In the genomic region with DNA sequence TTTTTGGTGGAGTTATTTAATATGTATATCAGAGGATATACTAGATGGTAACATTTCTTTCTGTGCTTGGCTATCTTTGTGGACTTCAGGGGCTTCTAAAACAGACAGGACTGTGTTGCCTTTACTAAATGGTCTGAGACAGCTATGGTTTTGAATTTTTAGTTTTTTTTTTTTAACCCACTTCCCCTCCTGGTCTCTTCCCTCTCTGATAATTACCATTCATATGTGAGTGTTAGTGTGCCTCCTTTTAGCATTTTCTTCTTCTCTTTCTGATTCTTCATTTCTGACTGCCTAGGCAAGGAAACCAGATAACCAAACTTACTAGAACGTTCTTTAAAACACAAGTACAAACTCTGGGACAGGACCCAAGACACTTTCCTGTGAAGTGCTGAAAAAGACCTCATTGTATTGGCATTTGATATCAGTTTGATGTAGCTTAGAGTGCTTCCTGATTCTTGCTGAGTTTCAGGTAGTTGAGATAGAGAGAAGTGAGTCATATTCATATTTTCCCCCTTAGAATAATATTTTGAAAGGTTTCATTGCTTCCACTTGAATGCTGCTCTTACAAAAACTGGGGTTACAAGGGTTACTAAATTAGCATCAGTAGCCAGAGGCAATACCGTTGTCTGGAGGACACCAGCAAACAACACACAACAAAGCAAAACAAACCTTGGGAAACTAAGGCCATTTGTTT, we compare ENCODE assay signal across 11 cellular contexts. TPM values are rescaled to one million over a fixed set of nuclear protein-coding genes. Genes with fewer than 3 reads are reported as not detected.
DNase-seq lines count a peak whose midpoint lies in the region; ATAC-seq and TF ChIP-seq lines count a peak whose summit lies in the region.
"Had no signal": no experiment of that assay in that cellular context is flagged by ENCODE, and none has a peak within 500 bp of the region (broad histone marks: within the 10 kb centered on the region; RNA-seq: fewer than 3 reads in every experiment).

No MANE protein-coding gene starts in this region.

- no peaks in the 10 kb centered on the region for H3K4me1 Mint-ChIP-seq in CD14-positive monocyte
- H3K4me1 Mint-ChIP-seq in chondrocyte (ENCODE audit: low read depth): peaks cover 14% of the 10 kb centered on the region
- H3K4me1 Mint-ChIP-seq: nephron had no signal

- peak; percentile 90 for ATAC-seq in GM19351 (IDR thresholded peaks at IDR 0.05; ENCODE audit: unreplicated experiment)
- peak; percentile 77 for ATAC-seq in HG03280 (IDR thresholded peaks at IDR 0.05; ENCODE audit: unreplicated experiment)
- ATAC-seq in GM18873 (IDR thresholded peaks at IDR 0.05; ENCODE audit: low FRiP score, unreplicated experiment): no peak

- DNase-seq in CD14-positive monocyte (ENCODE audit: low spot score) (no peak), chondrocyte (ENCODE audit: low spot score) (no peak), anterior cingulate cortex (lab: John Stamatoyannopoulos, UW) (no peak), HuH-7 (ENCODE audit: low spot score) (no peak), NCI-H2227 treated with DMSO at 0.1 percent for 48 hours (lab: John Stamatoyannopoulos, UW) (no peak)
- DNase-seq: cortex of kidney, SW 1271 had no signal

- H3K36me3 Mint-ChIP-seq in CD14-positive monocyte (peaks cover 81 to 98% of the 10 kb centered on the region in 2 donors), chondrocyte (ENCODE audit: low read depth) (peaks cover 51% of the 10 kb centered on the region)

- H3K4me3 Mint-ChIP-seq in CD14-positive monocyte (no peak overlapping the region), chondrocyte (ENCODE audit: unreplicated experiment) (no peak overlapping the region)
- H3K4me3 Mint-ChIP-seq: nephron had no signal

- intact Hi-C loops in CD14-positive monocyte (cut with micrococcal nuclease): no loop called here

- H3K27ac Mint-ChIP-seq in CD14-positive monocyte (peak overlapping the region in 5 of 7 donors; percentile 2 to 86 (median 18)), chondrocyte (ENCODE audit: unreplicated experiment) (peak overlapping the region; percentile 9)

- TF ChIP-seq CTCF in CD14-positive monocyte (IDR thresholded peaks at IDR 0.05) (no peak), chondrocyte (IDR thresholded peaks at IDR 0.05) (no peak)

- no peaks in the 10 kb centered on the region for H3K27me3 Mint-ChIP-seq in CD14-positive monocyte (ENCODE audit: low read depth in 3 of 3)
- H3K27me3 Mint-ChIP-seq in chondrocyte (ENCODE audit: low read depth): no peaks in the 10 kb centered on the region

- H3K9me3 Mint-ChIP-seq in CD14-positive monocyte (peaks cover 4 to 21% (median 11%) of the 10 kb centered on the region in 7 donors), chondrocyte (ENCODE audit: low read depth) (peaks cover 12% of the 10 kb centered on the region)

RNA-seq across cellular contexts. Expression of a gene that starts 52.7 kb away (rescaled TPM):
- polyA plus RNA-seq in CD14-positive monocyte: 10 to 100 TPM; 21.0 to 29.1 TPM
- total RNA-seq in chondrocyte: 106 to 119 TPM (median 113 TPM) in 3 replicates
